ENCODE assay signal across 19 cellular contexts in genomic region chr11:108902027-108902469, GRCh38.
"Had no signal": no experiment of that assay in that cellular context is flagged by ENCODE, and none has a peak within 500 bp of the region (broad histone marks: within the 10 kb centered on the region; RNA-seq: fewer than 3 reads in every experiment).

No MANE protein-coding gene starts in this region.

- H3K27ac ChIP-seq: esophagus squamous epithelium, tibial nerve had no signal

- H3K9me3 ChIP-seq: esophagus squamous epithelium, tibial nerve had no signal

- DNase-seq: activated CD4-positive, alpha-beta T cell treated with anti-CD3 and anti-CD28 coated beads for 36 hours; activated CD4-positive, alpha-beta T cell treated with anti-CD3 and anti-CD28 coated beads, Interleukin-2, amount 50 U/mL, for 48 hours; activated naive CD4-positive, alpha-beta T cell; activated naive CD8-positive, alpha-beta T cell treated with anti-CD3 and anti-CD28 coated beads for 36 hours; amniotic stem cell; dermis blood vessel endothelial cell; effector memory CD4-positive, alpha-beta T cell; esophagus squamous epithelium; nephron progenitor cell; nucleus accumbens; posterior cingulate gyrus; retina; stimulated activated naive CD8-positive, alpha-beta T cell treated with anti-CD3 and anti-CD28 coated beads, Interleukin-15, Interleukin-2, amounts not matched to agents 100 U/mL and 50 U/mL, for 24 hours; substantia nigra had no signal

- H3K4me3 ChIP-seq: esophagus squamous epithelium, lung, tibial nerve had no signal

- H3K4me1 ChIP-seq: esophagus squamous epithelium had no signal

- ATAC-seq: activated CD4-positive, alpha-beta T cell treated with anti-CD3 and anti-CD28 coated beads for 36 hours; activated T-helper 17 cell treated with anti-CD3 and anti-CD28 coated beads, Interleukin-2, amount 50 U/mL, for 72 hours; left lobe of liver; stimulated activated naive CD8-positive, alpha-beta T cell treated with anti-CD3 and anti-CD28 coated beads, Interleukin-15, Interleukin-2, amounts not matched to agents 100 U/mL and 50 U/mL, for 24 hours; WTC11 had no signal

- H3K36me3 ChIP-seq: esophagus squamous epithelium, tibial nerve had no signal

- H3K27me3 ChIP-seq: esophagus squamous epithelium, tibial nerve had no signal
